11 cellular contexts compared by ENCODE assay signal in the genomic region with DNA sequence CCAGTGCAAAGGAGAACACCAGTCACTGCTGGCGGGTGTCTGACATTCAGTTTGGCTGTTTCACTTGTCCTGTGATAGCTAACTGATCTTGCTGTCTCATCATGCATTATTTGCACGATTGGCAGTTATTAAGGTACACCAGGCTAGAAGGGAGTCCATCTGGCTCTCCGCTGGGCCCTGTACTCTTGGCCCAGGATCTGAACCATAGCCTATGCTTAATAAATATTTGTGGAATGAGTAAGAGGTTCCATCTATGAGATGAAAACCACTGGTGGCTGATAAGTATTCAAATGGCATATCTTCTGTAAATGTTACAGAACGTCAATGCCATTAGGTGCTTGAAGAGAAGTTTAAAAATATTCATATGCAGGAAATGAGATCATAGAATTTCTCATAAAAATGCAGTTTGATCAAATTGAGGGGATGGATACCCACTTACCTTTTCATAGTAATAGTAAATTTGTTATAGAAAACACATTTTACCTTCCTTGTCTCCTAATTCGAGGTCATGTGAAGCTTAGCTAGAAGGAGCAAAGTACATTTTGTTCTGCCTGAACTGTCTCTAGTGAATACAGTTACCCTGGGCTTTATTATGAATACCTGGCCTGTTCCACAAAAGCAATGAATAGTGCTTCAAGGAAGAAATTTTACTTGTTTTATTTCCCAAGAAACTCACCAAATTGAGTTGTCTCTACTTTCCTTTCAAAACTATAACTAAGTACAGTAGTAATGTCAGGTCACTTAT.
DNase-seq lines count a peak whose midpoint lies in the region; ATAC-seq, FAIRE-seq and TF ChIP-seq lines count a peak whose summit lies in the region.
"Had no signal": no experiment of that assay in that cellular context is flagged by ENCODE, and none has a peak within 500 bp of the region (broad histone marks: within the 10 kb centered on the region; RNA-seq: fewer than 3 reads in every experiment).

No MANE protein-coding gene starts in this region.

- TF ChIP-seq CTCF in astrocyte of the spinal cord (IDR thresholded peaks at IDR 0.05; ENCODE audit: low read depth, low read length) (no peak), kidney (IDR thresholded peaks at IDR 0.05; ENCODE audit: borderline replicate concordance, extremely low read depth, insufficient read depth) (no peak), thyroid gland (IDR thresholded peaks at IDR 0.05) (no peak), WTC11 (IDR thresholded peaks at IDR 0.05) (no peak)

- H3K27me3 ChIP-seq in thyroid gland, result no peaks in the 10 kb centered on the region

- peaks cover 0 to 2% (median under 1%) of the 10 kb centered on the region in 4 donors for H3K4me1 Mint-ChIP-seq in naive thymus-derived CD8-positive, alpha-beta T cell
- H3K4me1 Mint-ChIP-seq in WTC11, result peaks cover 6% of the 10 kb centered on the region

- peak; percentile 38 for DNase-seq in HT-29 (ENCODE audit: low spot score)
- peak; percentile 94 for DNase-seq in astrocyte of the spinal cord (ENCODE audit: low read depth, low spot score)
- no peak for DNase-seq in kidney
- no peak for DNase-seq in thyroid gland
- DNase-seq in naive thymus-derived CD8-positive, alpha-beta T cell, result no peak
- no peak for DNase-seq in effector CD8-positive, alpha-beta T cell (lab: John Stamatoyannopoulos, UW)
- DNase-seq in islet precursor cell, result no peak
- no peak for DNase-seq in WTC11 (ENCODE audit: low spot score)
- DNase-seq: activated T-cell treated with anti-CD3 and anti-CD28 coated beads, Interleukin-2, amount 50 U/mL, for 24 hours; midbrain; NCI-H1436 treated with DMSO at 0.1 percent for 48 hours had no signal

- peaks cover 0 to 8% (median 0%) of the 10 kb centered on the region in 5 donors for H3K27me3 Mint-ChIP-seq in naive thymus-derived CD8-positive, alpha-beta T cell
- H3K27me3 Mint-ChIP-seq in WTC11 (ENCODE audit: low read depth), result no peaks in the 10 kb centered on the region

- H3K4me3 Mint-ChIP-seq in naive thymus-derived CD8-positive, alpha-beta T cell, result no peak overlapping the region
- H3K4me3 Mint-ChIP-seq in WTC11, result no peak overlapping the region
- H3K4me3 Mint-ChIP-seq: activated T-cell treated with anti-CD3 and anti-CD28 coated beads, Interleukin-2, amount 50 U/mL, for 24 hours had no signal

- H3K9me3 ChIP-seq in kidney (ENCODE audit: control insufficient read depth in 1 of 2, low read length in 2 of 2) (no peaks in the 10 kb centered on the region), thyroid gland (no peaks in the 10 kb centered on the region)

- H3K27ac ChIP-seq in kidney (ENCODE audit: low read depth in 2 of 2, low read length in 2 of 2) (peak overlapping the region; percentile 18 to 54), thyroid gland (peak overlapping the region; percentile 36 to 69 (median 53))

- H3K36me3 ChIP-seq in kidney (ENCODE audit: control insufficient read depth in 1 of 2, insufficient read depth in 2 of 2, low read length in 2 of 2), result no peaks in the 10 kb centered on the region
- H3K36me3 ChIP-seq in thyroid gland, result no peaks in the 10 kb centered on the region

- no peak for TF ChIP-seq POLR2A in thyroid gland (IDR thresholded peaks at IDR 0.05)

- H3K9ac ChIP-seq in kidney (ENCODE audit: low read length in 2 of 2), result no peak overlapping the region

- ATAC-seq in naive thymus-derived CD8-positive, alpha-beta T cell, result no peak
- no peak for ATAC-seq in WTC11

- in situ Hi-C loops in astrocyte of the spinal cord (cut with HindIII; ENCODE audit: low sequenced_read_pairs), result no loop called here

- POLR2A ChIA-PET in naive thymus-derived CD8-positive, alpha-beta T cell (lab: Charles Lee), result no interaction called here
- POLR2A ChIA-PET in WTC11 (lab: Charles Lee), result no interaction called here

- H3K4me3 ChIP-seq in astrocyte of the spinal cord (ENCODE audit: low read depth, low read length) (no peak overlapping the region), kidney (ENCODE audit: low read length in 2 of 2) (no peak overlapping the region), thyroid gland (replicated peaks in 1 of 3) (no peak overlapping the region)

- intact Hi-C loops in kidney (cut with DNase I) (no loop called here), thyroid gland (cut with DNase I) (no loop called here)

- H3K36me3 Mint-ChIP-seq in naive thymus-derived CD8-positive, alpha-beta T cell, result no peaks in the 10 kb centered on the region
- H3K36me3 Mint-ChIP-seq in WTC11, result no peaks in the 10 kb centered on the region

- CTCF ChIA-PET in WTC11 (lab: Charles Lee), result no interaction called here

- peak; percentile 23 for FAIRE-seq in kidney (lab: Jason Lieb, UNC)

- WGBS in thyroid gland, 2 donors, result 77 to 81% methylated on average over 5 of the region's 5 CpGs

- H3K4me1 ChIP-seq in kidney (ENCODE audit: control insufficient read depth in 1 of 2, insufficient read depth in 1 of 2, low read depth in 1 of 2, low read length in 2 of 2) (peaks cover 3 to 11% of the 10 kb centered on the region in 2 donors), thyroid gland (peaks cover 15 to 18% of the 10 kb centered on the region in 2 donors)

- H3K9me3 Mint-ChIP-seq in naive thymus-derived CD8-positive, alpha-beta T cell, result no peaks in the 10 kb centered on the region
- H3K9me3 Mint-ChIP-seq in WTC11, result no peaks in the 10 kb centered on the region
- H3K9me3 Mint-ChIP-seq: activated T-cell treated with anti-CD3 and anti-CD28 coated beads, Interleukin-2, amount 50 U/mL, for 24 hours had no signal

- H3K27ac Mint-ChIP-seq in naive thymus-derived CD8-positive, alpha-beta T cell, result no peak overlapping the region
- no peak overlapping the region for H3K27ac Mint-ChIP-seq in WTC11
- H3K27ac Mint-ChIP-seq: activated T-cell treated with anti-CD3 and anti-CD28 coated beads, Interleukin-2, amount 50 U/mL, for 24 hours had no signal

TF ChIP-seq in WTC11, 78 proteins besides CTCF, POLR2A, EP300 and RAD21 (continues in another document):
- TF ChIP-seq CBFB (CRISPR knock-in tag; IDR thresholded peaks at IDR 0.05; ENCODE audit: low read depth) (no peak), JUN (CRISPR knock-in tag; IDR thresholded peaks at IDR 0.05) (no peak), TEAD4 (CRISPR knock-in tag; IDR thresholded peaks at IDR 0.05) (no peak), ATF1 (CRISPR knock-in tag; IDR thresholded peaks at IDR 0.05) (no peak), SMAD4 (CRISPR knock-in tag; IDR thresholded peaks at IDR 0.05) (no peak), KAT7 (CRISPR knock-in tag; IDR thresholded peaks at IDR 0.05; ENCODE audit: borderline replicate concordance) (no peak), JAZF1 (CRISPR knock-in tag; IDR thresholded peaks at IDR 0.05) (no peak), TEAD1 (CRISPR knock-in tag; IDR thresholded peaks at IDR 0.05) (no peak)
- TF ChIP-seq, protein P1, sequence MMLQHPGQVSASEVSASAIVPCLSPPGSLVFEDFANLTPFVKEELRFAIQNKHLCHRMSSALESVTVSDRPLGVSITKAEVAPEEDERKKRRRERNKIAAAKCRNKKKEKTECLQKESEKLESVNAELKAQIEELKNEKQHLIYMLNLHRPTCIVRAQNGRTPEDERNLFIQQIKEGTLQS (CRISPR knock-in tag; conservative IDR thresholded peaks at IDR 0.05), result no peak
- TF ChIP-seq, protein P2, sequence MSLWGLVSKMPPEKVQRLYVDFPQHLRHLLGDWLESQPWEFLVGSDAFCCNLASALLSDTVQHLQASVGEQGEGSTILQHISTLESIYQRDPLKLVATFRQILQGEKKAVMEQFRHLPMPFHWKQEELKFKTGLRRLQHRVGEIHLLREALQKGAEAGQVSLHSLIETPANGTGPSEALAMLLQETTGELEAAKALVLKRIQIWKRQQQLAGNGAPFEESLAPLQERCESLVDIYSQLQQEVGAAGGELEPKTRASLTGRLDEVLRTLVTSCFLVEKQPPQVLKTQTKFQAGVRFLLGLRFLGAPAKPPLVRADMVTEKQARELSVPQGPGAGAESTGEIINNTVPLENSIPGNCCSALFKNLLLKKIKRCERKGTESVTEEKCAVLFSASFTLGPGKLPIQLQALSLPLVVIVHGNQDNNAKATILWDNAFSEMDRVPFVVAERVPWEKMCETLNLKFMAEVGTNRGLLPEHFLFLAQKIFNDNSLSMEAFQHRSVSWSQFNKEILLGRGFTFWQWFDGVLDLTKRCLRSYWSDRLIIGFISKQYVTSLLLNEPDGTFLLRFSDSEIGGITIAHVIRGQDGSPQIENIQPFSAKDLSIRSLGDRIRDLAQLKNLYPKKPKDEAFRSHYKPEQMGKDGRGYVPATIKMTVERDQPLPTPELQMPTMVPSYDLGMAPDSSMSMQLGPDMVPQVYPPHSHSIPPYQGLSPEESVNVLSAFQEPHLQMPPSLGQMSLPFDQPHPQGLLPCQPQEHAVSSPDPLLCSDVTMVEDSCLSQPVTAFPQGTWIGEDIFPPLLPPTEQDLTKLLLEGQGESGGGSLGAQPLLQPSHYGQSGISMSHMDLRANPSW (CRISPR knock-in tag; conservative IDR thresholded peaks at IDR 0.05; ENCODE audit: low read depth), result no peak
- TF ChIP-seq, protein P3, sequence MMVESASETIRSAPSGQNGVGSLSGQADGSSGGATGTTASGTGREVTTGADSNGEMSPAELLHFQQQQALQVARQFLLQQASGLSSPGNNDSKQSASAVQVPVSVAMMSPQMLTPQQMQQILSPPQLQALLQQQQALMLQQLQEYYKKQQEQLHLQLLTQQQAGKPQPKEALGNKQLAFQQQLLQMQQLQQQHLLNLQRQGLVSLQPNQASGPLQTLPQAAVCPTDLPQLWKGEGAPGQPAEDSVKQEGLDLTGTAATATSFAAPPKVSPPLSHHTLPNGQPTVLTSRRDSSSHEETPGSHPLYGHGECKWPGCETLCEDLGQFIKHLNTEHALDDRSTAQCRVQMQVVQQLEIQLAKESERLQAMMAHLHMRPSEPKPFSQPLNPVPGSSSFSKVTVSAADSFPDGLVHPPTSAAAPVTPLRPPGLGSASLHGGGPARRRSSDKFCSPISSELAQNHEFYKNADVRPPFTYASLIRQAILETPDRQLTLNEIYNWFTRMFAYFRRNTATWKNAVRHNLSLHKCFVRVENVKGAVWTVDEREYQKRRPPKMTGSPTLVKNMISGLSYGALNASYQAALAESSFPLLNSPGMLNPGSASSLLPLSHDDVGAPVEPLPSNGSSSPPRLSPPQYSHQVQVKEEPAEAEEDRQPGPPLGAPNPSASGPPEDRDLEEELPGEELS (CRISPR knock-in tag; IDR thresholded peaks at IDR 0.05), result no peak
- TF ChIP-seq, protein P4, sequence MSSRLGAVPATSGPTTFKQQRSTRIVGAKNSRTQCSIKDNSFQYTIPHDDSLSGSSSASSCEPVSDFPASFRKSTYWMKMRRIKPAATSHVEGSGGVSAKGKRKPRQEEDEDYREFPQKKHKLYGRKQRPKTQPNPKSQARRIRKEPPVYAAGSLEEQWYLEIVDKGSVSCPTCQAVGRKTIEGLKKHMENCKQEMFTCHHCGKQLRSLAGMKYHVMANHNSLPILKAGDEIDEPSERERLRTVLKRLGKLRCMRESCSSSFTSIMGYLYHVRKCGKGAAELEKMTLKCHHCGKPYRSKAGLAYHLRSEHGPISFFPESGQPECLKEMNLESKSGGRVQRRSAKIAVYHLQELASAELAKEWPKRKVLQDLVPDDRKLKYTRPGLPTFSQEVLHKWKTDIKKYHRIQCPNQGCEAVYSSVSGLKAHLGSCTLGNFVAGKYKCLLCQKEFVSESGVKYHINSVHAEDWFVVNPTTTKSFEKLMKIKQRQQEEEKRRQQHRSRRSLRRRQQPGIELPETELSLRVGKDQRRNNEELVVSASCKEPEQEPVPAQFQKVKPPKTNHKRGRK (CRISPR knock-in tag; IDR thresholded peaks at IDR 0.05; ENCODE audit: borderline replicate concordance), result no peak

Comparison
In these comparisons a context has a peak if more than half of its experiments do, and no peak if none do; other contexts are left out.
1. DNase-seq: peak in HT-29 (single experiment) and astrocyte of the spinal cord (single experiment); none in kidney (single experiment), thyroid gland (0 of 2), naive thymus-derived CD8-positive, alpha-beta T cell (0 of 10), effector CD8-positive, alpha-beta T cell (single experiment), islet precursor cell (single experiment) and WTC11 (single experiment).